1 cellular context compared by ENCODE assay signal in the genomic region with DNA sequence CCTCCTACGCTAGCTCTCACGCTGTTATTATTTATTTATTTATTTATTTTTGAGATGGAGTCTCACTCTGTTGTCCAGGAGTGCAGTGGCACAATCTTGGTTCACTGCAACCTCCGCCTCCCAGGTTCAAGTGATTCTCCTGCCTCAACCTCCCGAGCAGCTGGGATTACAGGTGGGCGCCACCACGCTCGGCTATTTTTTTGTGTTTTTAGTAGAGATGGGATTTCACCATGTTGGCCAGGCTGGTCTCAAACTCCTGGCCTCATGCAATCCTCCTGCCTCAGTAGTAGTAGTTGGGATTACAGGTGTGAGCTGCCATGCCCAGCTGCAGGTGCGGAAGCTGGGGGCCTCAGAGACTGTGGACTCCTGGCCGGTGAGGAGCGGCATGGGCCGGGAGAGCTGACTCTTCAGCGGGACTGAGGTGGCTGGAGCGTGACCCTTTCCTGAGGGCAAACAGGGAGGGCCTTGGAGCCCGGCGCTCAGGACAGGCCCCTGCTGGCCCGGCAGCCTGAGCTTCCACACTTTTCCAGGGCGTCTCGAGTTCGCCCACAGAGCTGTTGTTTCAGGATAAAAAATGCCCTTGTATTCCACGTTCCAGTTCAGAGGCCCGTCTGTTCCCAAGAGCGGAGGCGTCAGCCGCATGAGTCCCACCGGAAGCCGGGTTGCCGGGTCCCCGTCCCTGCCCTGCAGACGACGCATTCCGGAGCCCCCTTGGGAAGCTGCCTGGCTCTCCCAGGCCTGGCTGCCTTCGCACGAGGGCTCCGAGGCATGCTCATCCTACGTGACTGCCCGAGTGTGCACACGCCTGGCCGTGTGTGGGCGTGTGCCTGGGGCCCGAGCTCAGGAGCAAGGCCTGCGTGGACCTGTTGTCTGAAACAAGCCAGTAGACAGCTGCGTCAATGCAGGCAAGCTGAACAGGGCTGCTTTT.
TF ChIP-seq lines count a peak whose summit lies in the region.

No MANE protein-coding gene starts in this region.

TF ChIP-seq in GM23338, 12 proteins besides CTCF, POLR2A, EP300 and RAD21 (continued from another document):
- no peak for TF ChIP-seq CREB1 (CRISPR knock-in tag; IDR thresholded peaks at IDR 0.05; ENCODE audit: low read depth)
- TF ChIP-seq, protein P1, sequence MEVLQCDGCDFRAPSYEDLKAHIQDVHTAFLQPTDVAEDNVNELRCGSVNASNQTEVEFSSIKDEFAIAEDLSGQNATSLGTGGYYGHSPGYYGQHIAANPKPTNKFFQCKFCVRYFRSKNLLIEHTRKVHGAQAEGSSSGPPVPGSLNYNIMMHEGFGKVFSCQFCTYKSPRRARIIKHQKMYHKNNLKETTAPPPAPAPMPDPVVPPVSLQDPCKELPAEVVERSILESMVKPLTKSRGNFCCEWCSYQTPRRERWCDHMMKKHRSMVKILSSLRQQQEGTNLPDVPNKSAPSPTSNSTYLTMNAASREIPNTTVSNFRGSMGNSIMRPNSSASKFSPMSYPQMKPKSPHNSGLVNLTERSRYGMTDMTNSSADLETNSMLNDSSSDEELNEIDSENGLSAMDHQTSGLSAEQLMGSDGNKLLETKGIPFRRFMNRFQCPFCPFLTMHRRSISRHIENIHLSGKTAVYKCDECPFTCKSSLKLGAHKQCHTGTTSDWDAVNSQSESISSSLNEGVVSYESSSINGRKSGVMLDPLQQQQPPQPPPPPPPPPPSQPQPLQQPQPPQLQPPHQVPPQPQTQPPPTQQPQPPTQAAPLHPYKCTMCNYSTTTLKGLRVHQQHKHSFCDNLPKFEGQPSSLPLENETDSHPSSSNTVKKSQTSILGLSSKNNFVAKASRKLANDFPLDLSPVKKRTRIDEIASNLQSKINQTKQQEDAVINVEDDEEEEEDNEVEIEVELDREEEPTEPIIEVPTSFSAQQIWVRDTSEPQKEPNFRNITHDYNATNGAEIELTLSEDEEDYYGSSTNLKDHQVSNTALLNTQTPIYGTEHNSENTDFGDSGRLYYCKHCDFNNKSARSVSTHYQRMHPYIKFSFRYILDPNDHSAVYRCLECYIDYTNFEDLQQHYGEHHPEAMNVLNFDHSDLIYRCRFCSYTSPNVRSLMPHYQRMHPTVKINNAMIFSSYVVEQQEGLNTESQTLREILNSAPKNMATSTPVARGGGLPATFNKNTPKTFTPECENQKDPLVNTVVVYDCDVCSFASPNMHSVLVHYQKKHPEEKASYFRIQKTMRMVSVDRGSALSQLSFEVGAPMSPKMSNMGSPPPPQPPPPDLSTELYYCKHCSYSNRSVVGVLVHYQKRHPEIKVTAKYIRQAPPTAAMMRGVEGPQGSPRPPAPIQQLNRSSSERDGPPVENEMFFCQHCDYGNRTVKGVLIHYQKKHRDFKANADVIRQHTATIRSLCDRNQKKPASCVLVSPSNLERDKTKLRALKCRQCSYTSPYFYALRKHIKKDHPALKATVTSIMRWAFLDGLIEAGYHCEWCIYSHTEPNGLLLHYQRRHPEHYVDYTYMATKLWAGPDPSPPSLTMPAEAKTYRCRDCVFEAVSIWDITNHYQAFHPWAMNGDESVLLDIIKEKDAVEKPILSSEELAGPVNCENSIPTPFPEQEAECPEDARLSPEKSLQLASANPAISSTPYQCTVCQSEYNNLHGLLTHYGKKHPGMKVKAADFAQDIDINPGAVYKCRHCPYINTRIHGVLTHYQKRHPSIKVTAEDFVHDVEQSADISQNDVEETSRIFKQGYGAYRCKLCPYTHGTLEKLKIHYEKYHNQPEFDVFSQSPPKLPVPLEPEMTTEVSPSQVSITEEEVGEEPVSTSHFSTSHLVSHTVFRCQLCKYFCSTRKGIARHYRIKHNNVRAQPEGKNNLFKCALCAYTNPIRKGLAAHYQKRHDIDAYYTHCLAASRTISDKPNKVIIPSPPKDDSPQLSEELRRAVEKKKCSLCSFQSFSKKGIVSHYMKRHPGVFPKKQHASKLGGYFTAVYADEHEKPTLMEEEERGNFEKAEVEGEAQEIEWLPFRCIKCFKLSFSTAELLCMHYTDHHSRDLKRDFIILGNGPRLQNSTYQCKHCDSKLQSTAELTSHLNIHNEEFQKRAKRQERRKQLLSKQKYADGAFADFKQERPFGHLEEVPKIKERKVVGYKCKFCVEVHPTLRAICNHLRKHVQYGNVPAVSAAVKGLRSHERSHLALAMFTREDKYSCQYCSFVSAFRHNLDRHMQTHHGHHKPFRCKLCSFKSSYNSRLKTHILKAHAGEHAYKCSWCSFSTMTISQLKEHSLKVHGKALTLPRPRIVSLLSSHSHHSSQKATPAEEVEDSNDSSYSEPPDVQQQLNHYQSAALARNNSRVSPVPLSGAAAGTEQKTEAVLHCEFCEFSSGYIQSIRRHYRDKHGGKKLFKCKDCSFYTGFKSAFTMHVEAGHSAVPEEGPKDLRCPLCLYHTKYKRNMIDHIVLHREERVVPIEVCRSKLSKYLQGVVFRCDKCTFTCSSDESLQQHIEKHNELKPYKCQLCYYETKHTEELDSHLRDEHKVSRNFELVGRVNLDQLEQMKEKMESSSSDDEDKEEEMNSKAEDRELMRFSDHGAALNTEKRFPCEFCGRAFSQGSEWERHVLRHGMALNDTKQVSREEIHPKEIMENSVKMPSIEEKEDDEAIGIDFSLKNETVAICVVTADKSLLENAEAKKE (CRISPR knock-in tag; IDR thresholded peaks at IDR 0.05): no peak
TF ChIP-seq in GM23338: peak in this region for 0.
